Comparison of ENCODE assay signal across 1 cellular context in genomic region chr3:49673715-49674490, GRCh38.
TF ChIP-seq lines count a peak whose summit lies in the region.

Gene APEH (plus strand): TSS chr3:49674351. CDS start chr3:49674402, 51 bp downstream.

TF ChIP-seq in HepG2, 621 proteins besides CTCF, POLR2A, EP300 and RAD21 (continued from another document and continues in another):
- TF ChIP-seq GRHL1 (CRISPR knock-in tag; conservative IDR thresholded peaks at IDR 0.05): no peak
- TF ChIP-seq BORCS8-MEF2B (CRISPR knock-in tag; IDR thresholded peaks at IDR 0.05): no peak
- no peak for TF ChIP-seq ZNF652 (CRISPR knock-in tag; IDR thresholded peaks at IDR 0.05; ENCODE audit: borderline replicate concordance, low read depth)
- no peak; the same call in 1 of the 2 replicates for TF ChIP-seq ZNF83 (CRISPR knock-in tag; IDR thresholded peaks at IDR 0.05; ENCODE audit: borderline replicate concordance)
- TF ChIP-seq ZNF331 (CRISPR knock-in tag; IDR thresholded peaks at IDR 0.05): no peak
- peak; percentile 75 for TF ChIP-seq NFYC (CRISPR knock-in tag; IDR thresholded peaks at IDR 0.05)
- 0 out of 2 replicates have a peak, but pooled peaks have one; percentile 15 for TF ChIP-seq ZNF839 (CRISPR knock-in tag; IDR thresholded peaks at IDR 0.05; ENCODE audit: borderline replicate concordance)
- peak; percentile 32; the same call in 1 of the 2 replicates for TF ChIP-seq MED1 (CRISPR knock-in tag; IDR thresholded peaks at IDR 0.05)
- peak; percentile 74 for TF ChIP-seq ZNF780A (CRISPR knock-in tag; IDR thresholded peaks at IDR 0.05)
- peak; percentile 38; the same call in 1 of the 2 replicates for TF ChIP-seq SALL1 (CRISPR knock-in tag; IDR thresholded peaks at IDR 0.05)
- TF ChIP-seq IKZF5 (CRISPR knock-in tag; IDR thresholded peaks at IDR 0.05): no peak
- TF ChIP-seq STAG1 (CRISPR knock-in tag; IDR thresholded peaks at IDR 0.05): no peak
- TF ChIP-seq, protein P1, sequence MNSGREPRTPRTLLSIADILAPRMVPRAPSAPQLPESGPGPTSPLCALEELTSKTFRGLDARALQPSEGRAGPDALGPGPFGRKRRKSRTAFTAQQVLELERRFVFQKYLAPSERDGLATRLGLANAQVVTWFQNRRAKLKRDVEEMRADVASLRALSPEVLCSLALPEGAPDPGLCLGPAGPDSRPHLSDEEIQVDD (CRISPR knock-in tag; IDR thresholded peaks at IDR 0.05; ENCODE audit: borderline replicate concordance): 0 out of 2 replicates have a peak, but pooled peaks have one; percentile 68
- no peak for TF ChIP-seq ZNF264 (CRISPR knock-in tag; IDR thresholded peaks at IDR 0.05)
- TF ChIP-seq, protein P2, sequence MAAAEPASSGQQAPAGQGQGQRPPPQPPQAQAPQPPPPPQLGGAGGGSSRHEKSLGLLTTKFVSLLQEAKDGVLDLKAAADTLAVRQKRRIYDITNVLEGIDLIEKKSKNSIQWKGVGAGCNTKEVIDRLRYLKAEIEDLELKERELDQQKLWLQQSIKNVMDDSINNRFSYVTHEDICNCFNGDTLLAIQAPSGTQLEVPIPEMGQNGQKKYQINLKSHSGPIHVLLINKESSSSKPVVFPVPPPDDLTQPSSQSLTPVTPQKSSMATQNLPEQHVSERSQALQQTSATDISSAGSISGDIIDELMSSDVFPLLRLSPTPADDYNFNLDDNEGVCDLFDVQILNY (CRISPR knock-in tag; conservative IDR thresholded peaks at IDR 0.05): no peak
- peak; percentile 72 for TF ChIP-seq KAT8 (CRISPR knock-in tag; IDR thresholded peaks at IDR 0.05)
- TF ChIP-seq ATRX (CRISPR knock-in tag; IDR thresholded peaks at IDR 0.05; ENCODE audit: borderline replicate concordance): no peak
- no peak; the same call in 1 of the 2 replicates for TF ChIP-seq ZSCAN22 (CRISPR knock-in tag; IDR thresholded peaks at IDR 0.05)
- TF ChIP-seq, protein P3, sequence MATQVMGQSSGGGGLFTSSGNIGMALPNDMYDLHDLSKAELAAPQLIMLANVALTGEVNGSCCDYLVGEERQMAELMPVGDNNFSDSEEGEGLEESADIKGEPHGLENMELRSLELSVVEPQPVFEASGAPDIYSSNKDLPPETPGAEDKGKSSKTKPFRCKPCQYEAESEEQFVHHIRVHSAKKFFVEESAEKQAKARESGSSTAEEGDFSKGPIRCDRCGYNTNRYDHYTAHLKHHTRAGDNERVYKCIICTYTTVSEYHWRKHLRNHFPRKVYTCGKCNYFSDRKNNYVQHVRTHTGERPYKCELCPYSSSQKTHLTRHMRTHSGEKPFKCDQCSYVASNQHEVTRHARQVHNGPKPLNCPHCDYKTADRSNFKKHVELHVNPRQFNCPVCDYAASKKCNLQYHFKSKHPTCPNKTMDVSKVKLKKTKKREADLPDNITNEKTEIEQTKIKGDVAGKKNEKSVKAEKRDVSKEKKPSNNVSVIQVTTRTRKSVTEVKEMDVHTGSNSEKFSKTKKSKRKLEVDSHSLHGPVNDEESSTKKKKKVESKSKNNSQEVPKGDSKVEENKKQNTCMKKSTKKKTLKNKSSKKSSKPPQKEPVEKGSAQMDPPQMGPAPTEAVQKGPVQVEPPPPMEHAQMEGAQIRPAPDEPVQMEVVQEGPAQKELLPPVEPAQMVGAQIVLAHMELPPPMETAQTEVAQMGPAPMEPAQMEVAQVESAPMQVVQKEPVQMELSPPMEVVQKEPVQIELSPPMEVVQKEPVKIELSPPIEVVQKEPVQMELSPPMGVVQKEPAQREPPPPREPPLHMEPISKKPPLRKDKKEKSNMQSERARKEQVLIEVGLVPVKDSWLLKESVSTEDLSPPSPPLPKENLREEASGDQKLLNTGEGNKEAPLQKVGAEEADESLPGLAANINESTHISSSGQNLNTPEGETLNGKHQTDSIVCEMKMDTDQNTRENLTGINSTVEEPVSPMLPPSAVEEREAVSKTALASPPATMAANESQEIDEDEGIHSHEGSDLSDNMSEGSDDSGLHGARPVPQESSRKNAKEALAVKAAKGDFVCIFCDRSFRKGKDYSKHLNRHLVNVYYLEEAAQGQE (IDR thresholded peaks at IDR 0.05; ENCODE audit: borderline replicate concordance in 1 of 2, low read depth in 1 of 2, low read length in 2 of 2): no peak
- TF ChIP-seq YEATS2 (CRISPR knock-in tag; IDR thresholded peaks at IDR 0.05; ENCODE audit: borderline replicate concordance): peak; percentile 17; the same call in 1 of the 2 replicates
- TF ChIP-seq ZNF18 (CRISPR knock-in tag; IDR thresholded peaks at IDR 0.05; ENCODE audit: insufficient replicate concordance): peak; percentile 97
- TF ChIP-seq KAT2B (IDR thresholded peaks at IDR 0.05; ENCODE audit: borderline replicate concordance, low read depth, low read length): no peak
- no peak for TF ChIP-seq TIGD3 (CRISPR knock-in tag; IDR thresholded peaks at IDR 0.05; ENCODE audit: borderline replicate concordance)
- 0 out of 2 replicates have a peak, but pooled peaks have one; percentile 41 for TF ChIP-seq ZNF749 (CRISPR knock-in tag; IDR thresholded peaks at IDR 0.05; ENCODE audit: borderline replicate concordance)
- TF ChIP-seq ARHGAP35 (CRISPR knock-in tag; IDR thresholded peaks at IDR 0.05; ENCODE audit: borderline replicate concordance): peak; percentile 67; the same call in 1 of the 2 replicates
- TF ChIP-seq ETV6 (CRISPR knock-in tag; conservative IDR thresholded peaks at IDR 0.05): 0 out of 2 replicates have a peak, but pooled peaks have one; percentile 30
- TF ChIP-seq MYPOP (CRISPR knock-in tag; IDR thresholded peaks at IDR 0.05): peak; percentile 70
- TF ChIP-seq KMT2B (CRISPR knock-in tag; IDR thresholded peaks at IDR 0.05): peak; percentile 25; the same call in 1 of the 2 replicates
- TF ChIP-seq, protein P4, sequence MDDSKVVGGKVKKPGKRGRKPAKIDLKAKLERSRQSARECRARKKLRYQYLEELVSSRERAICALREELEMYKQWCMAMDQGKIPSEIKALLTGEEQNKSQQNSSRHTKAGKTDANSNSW (CRISPR knock-in tag; IDR thresholded peaks at IDR 0.05; ENCODE audit: borderline replicate concordance): peak; percentile 40; the same call in 1 of the 2 replicates
- no peak for TF ChIP-seq NCOA1 (CRISPR knock-in tag; IDR thresholded peaks at IDR 0.05)
- TF ChIP-seq ZNF615 (CRISPR knock-in tag; IDR thresholded peaks at IDR 0.05; ENCODE audit: borderline replicate concordance): no peak
- TF ChIP-seq SMAD1 (CRISPR knock-in tag; IDR thresholded peaks at IDR 0.05; ENCODE audit: borderline replicate concordance, low read depth): peak; percentile 88; the same call in 1 of the 2 replicates
- TF ChIP-seq CHD4 (IDR thresholded peaks at IDR 0.05; ENCODE audit: borderline replicate concordance, low read length): peak; percentile 69; the same call in 1 of the 2 replicates
- TF ChIP-seq ZNF468 (CRISPR knock-in tag; IDR thresholded peaks at IDR 0.05): no peak
- TF ChIP-seq TEAD2 (CRISPR knock-in tag; IDR thresholded peaks at IDR 0.05): no peak; the same call in 1 of the 2 replicates
- peak; percentile 34; the same call in 1 of the 2 replicates for TF ChIP-seq CREB1 (IDR thresholded peaks at IDR 0.05)
- TF ChIP-seq CREB1 (CRISPR knock-in tag; IDR thresholded peaks at IDR 0.05): no peak
- TF ChIP-seq SP4 (CRISPR knock-in tag; IDR thresholded peaks at IDR 0.05): peak; percentile 93
- TF ChIP-seq ZNF431 (CRISPR knock-in tag; IDR thresholded peaks at IDR 0.05; ENCODE audit: borderline replicate concordance, low read depth): no peak; the same call in 1 of the 2 replicates
- no peak for TF ChIP-seq TP53 (CRISPR knock-in tag; conservative IDR thresholded peaks at IDR 0.05)
- TF ChIP-seq TGIF2 (CRISPR knock-in tag; IDR thresholded peaks at IDR 0.05): no peak
- no peak for TF ChIP-seq ZNF737 (CRISPR knock-in tag; IDR thresholded peaks at IDR 0.05; ENCODE audit: borderline replicate concordance)
- TF ChIP-seq ZNF670 (CRISPR knock-in tag; IDR thresholded peaks at IDR 0.05; ENCODE audit: borderline replicate concordance): peak; percentile 90
- no peak for TF ChIP-seq ZBTB8A (CRISPR knock-in tag; IDR thresholded peaks at IDR 0.05; ENCODE audit: borderline replicate concordance, low read depth)
- no peak for TF ChIP-seq REXO4 (CRISPR knock-in tag; IDR thresholded peaks at IDR 0.05; ENCODE audit: borderline replicate concordance)
- TF ChIP-seq ZNF335 (CRISPR knock-in tag; IDR thresholded peaks at IDR 0.05): 0 out of 2 replicates have a peak, but pooled peaks have one; percentile 25
- TF ChIP-seq, protein P5, sequence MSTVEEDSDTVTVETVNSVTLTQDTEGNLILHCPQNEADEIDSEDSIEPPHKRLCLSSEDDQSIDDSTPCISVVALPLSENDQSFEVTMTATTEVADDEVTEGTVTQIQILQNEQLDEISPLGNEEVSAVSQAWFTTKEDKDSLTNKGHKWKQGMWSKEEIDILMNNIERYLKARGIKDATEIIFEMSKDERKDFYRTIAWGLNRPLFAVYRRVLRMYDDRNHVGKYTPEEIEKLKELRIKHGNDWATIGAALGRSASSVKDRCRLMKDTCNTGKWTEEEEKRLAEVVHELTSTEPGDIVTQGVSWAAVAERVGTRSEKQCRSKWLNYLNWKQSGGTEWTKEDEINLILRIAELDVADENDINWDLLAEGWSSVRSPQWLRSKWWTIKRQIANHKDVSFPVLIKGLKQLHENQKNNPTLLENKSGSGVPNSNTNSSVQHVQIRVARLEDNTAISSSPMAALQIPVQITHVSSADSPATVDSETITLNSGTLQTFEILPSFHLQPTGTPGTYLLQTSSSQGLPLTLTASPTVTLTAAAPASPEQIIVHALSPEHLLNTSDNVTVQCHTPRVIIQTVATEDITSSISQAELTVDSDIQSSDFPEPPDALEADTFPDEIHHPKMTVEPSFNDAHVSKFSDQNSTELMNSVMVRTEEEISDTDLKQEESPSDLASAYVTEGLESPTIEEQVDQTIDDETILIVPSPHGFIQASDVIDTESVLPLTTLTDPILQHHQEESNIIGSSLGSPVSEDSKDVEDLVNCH (CRISPR knock-in tag; IDR thresholded peaks at IDR 0.05): no peak
- no peak for TF ChIP-seq SRSF4 (IDR thresholded peaks at IDR 0.05; ENCODE audit: low read depth, low read length, poor library complexity, severe bottlenecking)
- TF ChIP-seq TAF15 (IDR thresholded peaks at IDR 0.05; ENCODE audit: low read depth, low read length, poor library complexity, severe bottlenecking): no peak
- no peak for TF ChIP-seq ZNF549 (CRISPR knock-in tag; IDR thresholded peaks at IDR 0.05)
- peak; percentile 90 for TF ChIP-seq ZBTB43 (CRISPR knock-in tag; conservative IDR thresholded peaks at IDR 0.05)
- no peak for TF ChIP-seq ZNF556 (CRISPR knock-in tag; IDR thresholded peaks at IDR 0.05; ENCODE audit: borderline replicate concordance)
- 0 out of 2 replicates have a peak, but pooled peaks have one; percentile 40 for TF ChIP-seq ZNF841 (CRISPR knock-in tag; IDR thresholded peaks at IDR 0.05; ENCODE audit: borderline replicate concordance)
